In genomic region chr5:119483155-119483554, GRCh38 we compare ENCODE assay signal across 2 cellular contexts.
TF ChIP-seq lines count a peak whose summit lies in the region.

No MANE protein-coding gene starts in this region.

TF ChIP-seq in GM23338, 12 proteins besides CTCF, POLR2A, EP300 and RAD21 (continued from another document):
- TF ChIP-seq, protein P1, sequence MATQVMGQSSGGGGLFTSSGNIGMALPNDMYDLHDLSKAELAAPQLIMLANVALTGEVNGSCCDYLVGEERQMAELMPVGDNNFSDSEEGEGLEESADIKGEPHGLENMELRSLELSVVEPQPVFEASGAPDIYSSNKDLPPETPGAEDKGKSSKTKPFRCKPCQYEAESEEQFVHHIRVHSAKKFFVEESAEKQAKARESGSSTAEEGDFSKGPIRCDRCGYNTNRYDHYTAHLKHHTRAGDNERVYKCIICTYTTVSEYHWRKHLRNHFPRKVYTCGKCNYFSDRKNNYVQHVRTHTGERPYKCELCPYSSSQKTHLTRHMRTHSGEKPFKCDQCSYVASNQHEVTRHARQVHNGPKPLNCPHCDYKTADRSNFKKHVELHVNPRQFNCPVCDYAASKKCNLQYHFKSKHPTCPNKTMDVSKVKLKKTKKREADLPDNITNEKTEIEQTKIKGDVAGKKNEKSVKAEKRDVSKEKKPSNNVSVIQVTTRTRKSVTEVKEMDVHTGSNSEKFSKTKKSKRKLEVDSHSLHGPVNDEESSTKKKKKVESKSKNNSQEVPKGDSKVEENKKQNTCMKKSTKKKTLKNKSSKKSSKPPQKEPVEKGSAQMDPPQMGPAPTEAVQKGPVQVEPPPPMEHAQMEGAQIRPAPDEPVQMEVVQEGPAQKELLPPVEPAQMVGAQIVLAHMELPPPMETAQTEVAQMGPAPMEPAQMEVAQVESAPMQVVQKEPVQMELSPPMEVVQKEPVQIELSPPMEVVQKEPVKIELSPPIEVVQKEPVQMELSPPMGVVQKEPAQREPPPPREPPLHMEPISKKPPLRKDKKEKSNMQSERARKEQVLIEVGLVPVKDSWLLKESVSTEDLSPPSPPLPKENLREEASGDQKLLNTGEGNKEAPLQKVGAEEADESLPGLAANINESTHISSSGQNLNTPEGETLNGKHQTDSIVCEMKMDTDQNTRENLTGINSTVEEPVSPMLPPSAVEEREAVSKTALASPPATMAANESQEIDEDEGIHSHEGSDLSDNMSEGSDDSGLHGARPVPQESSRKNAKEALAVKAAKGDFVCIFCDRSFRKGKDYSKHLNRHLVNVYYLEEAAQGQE (IDR thresholded peaks at IDR 0.05; ENCODE audit: unreplicated experiment), result no peak
- no peak for TF ChIP-seq NANOG (IDR thresholded peaks at IDR 0.05; ENCODE audit: borderline replicate concordance)
- TF ChIP-seq ZNF331 (CRISPR knock-in tag; IDR thresholded peaks at IDR 0.05; ENCODE audit: low read depth), result no peak
- TF ChIP-seq ZNF462 (CRISPR knock-in tag; IDR thresholded peaks at IDR 0.05), result no peak
- no peak for TF ChIP-seq EZH2 (IDR thresholded peaks at IDR 0.05; ENCODE audit: low read depth, unreplicated experiment)

TF ChIP-seq in WTC11, 78 proteins besides CTCF, POLR2A, EP300 and RAD21 (continued from another document):
- TF ChIP-seq, protein P2, sequence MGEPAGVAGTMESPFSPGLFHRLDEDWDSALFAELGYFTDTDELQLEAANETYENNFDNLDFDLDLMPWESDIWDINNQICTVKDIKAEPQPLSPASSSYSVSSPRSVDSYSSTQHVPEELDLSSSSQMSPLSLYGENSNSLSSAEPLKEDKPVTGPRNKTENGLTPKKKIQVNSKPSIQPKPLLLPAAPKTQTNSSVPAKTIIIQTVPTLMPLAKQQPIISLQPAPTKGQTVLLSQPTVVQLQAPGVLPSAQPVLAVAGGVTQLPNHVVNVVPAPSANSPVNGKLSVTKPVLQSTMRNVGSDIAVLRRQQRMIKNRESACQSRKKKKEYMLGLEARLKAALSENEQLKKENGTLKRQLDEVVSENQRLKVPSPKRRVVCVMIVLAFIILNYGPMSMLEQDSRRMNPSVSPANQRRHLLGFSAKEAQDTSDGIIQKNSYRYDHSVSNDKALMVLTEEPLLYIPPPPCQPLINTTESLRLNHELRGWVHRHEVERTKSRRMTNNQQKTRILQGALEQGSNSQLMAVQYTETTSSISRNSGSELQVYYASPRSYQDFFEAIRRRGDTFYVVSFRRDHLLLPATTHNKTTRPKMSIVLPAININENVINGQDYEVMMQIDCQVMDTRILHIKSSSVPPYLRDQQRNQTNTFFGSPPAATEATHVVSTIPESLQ (CRISPR knock-in tag; IDR thresholded peaks at IDR 0.05), result no peak
- TF ChIP-seq SOX15 (CRISPR knock-in tag; IDR thresholded peaks at IDR 0.05), result no peak
- TF ChIP-seq CBFB (CRISPR knock-in tag; IDR thresholded peaks at IDR 0.05; ENCODE audit: low read depth), result no peak
- no peak for TF ChIP-seq FOXP1 (CRISPR knock-in tag; IDR thresholded peaks at IDR 0.05; ENCODE audit: borderline replicate concordance)
